1 cellular context compared by ENCODE assay signal in the genomic region with DNA sequence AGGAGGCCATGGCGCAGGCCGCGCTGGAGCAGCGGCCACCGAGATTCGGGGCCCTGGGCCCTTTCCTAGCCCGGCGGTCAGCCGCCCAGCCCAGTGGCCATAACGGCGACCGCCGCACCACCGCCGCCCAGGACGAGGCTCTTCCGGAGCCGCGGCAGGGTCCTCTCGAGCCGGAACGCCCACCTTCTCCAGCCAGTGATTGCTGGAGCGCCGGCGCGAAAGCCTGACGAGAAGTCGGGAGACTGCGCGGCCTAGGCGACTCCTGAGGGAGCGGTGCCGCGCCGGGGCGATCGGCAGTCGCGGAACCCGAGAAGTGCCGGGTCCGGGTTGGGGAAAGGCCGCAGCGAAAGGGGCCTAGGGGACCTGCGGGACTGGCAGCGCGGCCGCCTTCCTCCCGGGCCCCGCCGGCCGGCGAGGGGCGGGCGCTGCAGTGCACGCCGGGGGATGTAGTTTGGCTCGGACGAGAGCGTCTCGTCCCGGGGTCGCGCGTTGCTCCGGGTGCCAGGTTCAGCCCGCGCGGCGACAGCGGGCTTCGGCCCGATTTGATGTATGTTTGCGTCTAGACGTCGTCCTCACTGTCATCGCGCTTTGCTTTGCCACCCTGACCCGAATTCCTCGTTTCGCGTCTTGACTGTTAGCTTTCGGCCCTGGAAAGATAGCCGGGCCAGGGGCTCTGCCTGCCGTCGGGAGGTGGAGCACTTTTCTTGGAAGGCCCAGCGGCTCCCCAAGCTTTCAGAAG.
TF ChIP-seq lines count a peak whose summit lies in the region.

A gene with protein sequence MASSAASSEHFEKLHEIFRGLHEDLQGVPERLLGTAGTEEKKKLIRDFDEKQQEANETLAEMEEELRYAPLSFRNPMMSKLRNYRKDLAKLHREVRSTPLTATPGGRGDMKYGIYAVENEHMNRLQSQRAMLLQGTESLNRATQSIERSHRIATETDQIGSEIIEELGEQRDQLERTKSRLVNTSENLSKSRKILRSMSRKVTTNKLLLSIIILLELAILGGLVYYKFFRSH (minus strand): TSS at position 153 of the 739 bp plus-strand sequence. CDS start 143 bp downstream, at position 10.

TF ChIP-seq in GM12878, 131 proteins besides CTCF, POLR2A, EP300 and RAD21 (continued from another document and continues in another):
- peak; percentile 92 for TF ChIP-seq GATAD2B (conservative IDR thresholded peaks at IDR 0.05; ENCODE audit: low read depth)
- TF ChIP-seq, protein P1, sequence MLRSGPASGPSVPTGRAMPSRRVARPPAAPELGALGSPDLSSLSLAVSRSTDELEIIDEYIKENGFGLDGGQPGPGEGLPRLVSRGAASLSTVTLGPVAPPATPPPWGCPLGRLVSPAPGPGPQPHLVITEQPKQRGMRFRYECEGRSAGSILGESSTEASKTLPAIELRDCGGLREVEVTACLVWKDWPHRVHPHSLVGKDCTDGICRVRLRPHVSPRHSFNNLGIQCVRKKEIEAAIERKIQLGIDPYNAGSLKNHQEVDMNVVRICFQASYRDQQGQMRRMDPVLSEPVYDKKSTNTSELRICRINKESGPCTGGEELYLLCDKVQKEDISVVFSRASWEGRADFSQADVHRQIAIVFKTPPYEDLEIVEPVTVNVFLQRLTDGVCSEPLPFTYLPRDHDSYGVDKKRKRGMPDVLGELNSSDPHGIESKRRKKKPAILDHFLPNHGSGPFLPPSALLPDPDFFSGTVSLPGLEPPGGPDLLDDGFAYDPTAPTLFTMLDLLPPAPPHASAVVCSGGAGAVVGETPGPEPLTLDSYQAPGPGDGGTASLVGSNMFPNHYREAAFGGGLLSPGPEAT (IDR thresholded peaks at IDR 0.05; ENCODE audit: low read depth) = peak; percentile 87
- no peak for TF ChIP-seq NR2C2 (IDR thresholded peaks at IDR 0.05; ENCODE audit: borderline replicate concordance, control insufficient read depth, insufficient read length, low read depth)
- TF ChIP-seq ASH2L (IDR thresholded peaks at IDR 0.05; ENCODE audit: borderline replicate concordance, low read depth) = 0 out of 2 replicates have a peak, but pooled peaks have one; percentile 56
- TF ChIP-seq POU2F2 (IDR thresholded peaks at IDR 0.05; ENCODE audit: borderline replicate concordance, low read depth, low read length) = no peak
- TF ChIP-seq, protein P2, sequence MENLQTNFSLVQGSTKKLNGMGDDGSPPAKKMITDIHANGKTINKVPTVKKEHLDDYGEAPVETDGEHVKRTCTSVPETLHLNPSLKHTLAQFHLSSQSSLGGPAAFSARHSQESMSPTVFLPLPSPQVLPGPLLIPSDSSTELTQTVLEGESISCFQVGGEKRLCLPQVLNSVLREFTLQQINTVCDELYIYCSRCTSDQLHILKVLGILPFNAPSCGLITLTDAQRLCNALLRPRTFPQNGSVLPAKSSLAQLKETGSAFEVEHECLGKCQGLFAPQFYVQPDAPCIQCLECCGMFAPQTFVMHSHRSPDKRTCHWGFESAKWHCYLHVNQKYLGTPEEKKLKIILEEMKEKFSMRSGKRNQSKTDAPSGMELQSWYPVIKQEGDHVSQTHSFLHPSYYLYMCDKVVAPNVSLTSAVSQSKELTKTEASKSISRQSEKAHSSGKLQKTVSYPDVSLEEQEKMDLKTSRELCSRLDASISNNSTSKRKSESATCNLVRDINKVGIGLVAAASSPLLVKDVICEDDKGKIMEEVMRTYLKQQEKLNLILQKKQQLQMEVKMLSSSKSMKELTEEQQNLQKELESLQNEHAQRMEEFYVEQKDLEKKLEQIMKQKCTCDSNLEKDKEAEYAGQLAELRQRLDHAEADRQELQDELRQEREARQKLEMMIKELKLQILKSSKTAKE (IDR thresholded peaks at IDR 0.05; ENCODE audit: low read depth, poor library complexity, severe bottlenecking) = no peak
- TF ChIP-seq EGR1 (IDR thresholded peaks at IDR 0.05; ENCODE audit: borderline replicate concordance in 1 of 2, low read depth in 2 of 2, low read length in 2 of 2) = peak in 1 of 2 experiments; percentile 42; a peak in 1 of 3 replicates
- TF ChIP-seq SP1 (IDR thresholded peaks at IDR 0.05; ENCODE audit: low read depth, low read length) = peak; percentile 92
- TF ChIP-seq CBX5 (IDR thresholded peaks at IDR 0.05; ENCODE audit: low read depth) = no peak
- TF ChIP-seq KAT2A (conservative IDR thresholded peaks at IDR 0.05; ENCODE audit: control insufficient read depth, low read depth, low read length) = no peak
- TF ChIP-seq MTA3 (IDR thresholded peaks at IDR 0.05; ENCODE audit: borderline replicate concordance, low read length) = no peak
- TF ChIP-seq SMC3 (IDR thresholded peaks at IDR 0.05; ENCODE audit: borderline replicate concordance, low read length) = no peak
- no peak for TF ChIP-seq JUNB (IDR thresholded peaks at IDR 0.05)
- no peak for TF ChIP-seq STAT3 (IDR thresholded peaks at IDR 0.05; ENCODE audit: low read depth, low read length)
- TF ChIP-seq, protein P3, sequence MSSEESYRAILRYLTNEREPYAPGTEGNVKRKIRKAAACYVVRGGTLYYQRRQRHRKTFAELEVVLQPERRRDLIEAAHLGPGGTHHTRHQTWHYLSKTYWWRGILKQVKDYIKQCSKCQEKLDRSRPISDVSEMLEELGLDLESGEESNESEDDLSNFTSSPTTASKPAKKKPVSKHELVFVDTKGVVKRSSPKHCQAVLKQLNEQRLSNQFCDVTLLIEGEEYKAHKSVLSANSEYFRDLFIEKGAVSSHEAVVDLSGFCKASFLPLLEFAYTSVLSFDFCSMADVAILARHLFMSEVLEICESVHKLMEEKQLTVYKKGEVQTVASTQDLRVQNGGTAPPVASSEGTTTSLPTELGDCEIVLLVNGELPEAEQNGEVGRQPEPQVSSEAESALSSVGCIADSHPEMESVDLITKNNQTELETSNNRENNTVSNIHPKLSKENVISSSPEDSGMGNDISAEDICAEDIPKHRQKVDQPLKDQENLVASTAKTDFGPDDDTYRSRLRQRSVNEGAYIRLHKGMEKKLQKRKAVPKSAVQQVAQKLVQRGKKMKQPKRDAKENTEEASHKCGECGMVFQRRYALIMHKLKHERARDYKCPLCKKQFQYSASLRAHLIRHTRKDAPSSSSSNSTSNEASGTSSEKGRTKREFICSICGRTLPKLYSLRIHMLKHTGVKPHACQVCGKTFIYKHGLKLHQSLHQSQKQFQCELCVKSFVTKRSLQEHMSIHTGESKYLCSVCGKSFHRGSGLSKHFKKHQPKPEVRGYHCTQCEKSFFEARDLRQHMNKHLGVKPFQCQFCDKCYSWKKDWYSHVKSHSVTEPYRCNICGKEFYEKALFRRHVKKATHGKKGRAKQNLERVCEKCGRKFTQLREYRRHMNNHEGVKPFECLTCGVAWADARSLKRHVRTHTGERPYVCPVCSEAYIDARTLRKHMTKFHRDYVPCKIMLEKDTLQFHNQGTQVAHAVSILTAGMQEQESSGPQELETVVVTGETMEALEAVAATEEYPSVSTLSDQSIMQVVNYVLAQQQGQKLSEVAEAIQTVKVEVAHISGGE (CRISPR knock-in tag; IDR thresholded peaks at IDR 0.05) = no peak
- TF ChIP-seq NRF1 (conservative IDR thresholded peaks at IDR 0.05; ENCODE audit: low read depth, low read length) = no peak
- TF ChIP-seq, protein P4, sequence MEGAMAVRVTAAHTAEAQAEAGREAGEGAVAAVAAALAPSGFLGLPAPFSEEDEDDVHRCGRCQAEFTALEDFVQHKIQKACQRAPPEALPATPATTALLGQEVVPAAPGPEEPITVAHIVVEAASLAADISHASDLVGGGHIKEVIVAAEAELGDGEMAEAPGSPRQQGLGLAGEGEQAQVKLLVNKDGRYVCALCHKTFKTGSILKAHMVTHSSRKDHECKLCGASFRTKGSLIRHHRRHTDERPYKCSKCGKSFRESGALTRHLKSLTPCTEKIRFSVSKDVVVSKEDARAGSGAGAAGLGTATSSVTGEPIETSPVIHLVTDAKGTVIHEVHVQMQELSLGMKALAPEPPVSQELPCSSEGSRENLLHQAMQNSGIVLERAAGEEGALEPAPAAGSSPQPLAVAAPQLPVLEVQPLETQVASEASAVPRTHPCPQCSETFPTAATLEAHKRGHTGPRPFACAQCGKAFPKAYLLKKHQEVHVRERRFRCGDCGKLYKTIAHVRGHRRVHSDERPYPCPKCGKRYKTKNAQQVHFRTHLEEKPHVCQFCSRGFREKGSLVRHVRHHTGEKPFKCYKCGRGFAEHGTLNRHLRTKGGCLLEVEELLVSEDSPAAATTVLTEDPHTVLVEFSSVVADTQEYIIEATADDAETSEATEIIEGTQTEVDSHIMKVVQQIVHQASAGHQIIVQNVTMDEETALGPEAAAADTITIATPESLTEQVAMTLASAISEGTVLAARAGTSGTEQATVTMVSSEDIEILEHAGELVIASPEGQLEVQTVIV (IDR thresholded peaks at IDR 0.05; ENCODE audit: borderline replicate concordance, partially characterized antibody) = peak; percentile 90
- no peak for TF ChIP-seq SMAD1 (IDR thresholded peaks at IDR 0.05; ENCODE audit: low read depth, partially characterized antibody)
- TF ChIP-seq, protein P5, sequence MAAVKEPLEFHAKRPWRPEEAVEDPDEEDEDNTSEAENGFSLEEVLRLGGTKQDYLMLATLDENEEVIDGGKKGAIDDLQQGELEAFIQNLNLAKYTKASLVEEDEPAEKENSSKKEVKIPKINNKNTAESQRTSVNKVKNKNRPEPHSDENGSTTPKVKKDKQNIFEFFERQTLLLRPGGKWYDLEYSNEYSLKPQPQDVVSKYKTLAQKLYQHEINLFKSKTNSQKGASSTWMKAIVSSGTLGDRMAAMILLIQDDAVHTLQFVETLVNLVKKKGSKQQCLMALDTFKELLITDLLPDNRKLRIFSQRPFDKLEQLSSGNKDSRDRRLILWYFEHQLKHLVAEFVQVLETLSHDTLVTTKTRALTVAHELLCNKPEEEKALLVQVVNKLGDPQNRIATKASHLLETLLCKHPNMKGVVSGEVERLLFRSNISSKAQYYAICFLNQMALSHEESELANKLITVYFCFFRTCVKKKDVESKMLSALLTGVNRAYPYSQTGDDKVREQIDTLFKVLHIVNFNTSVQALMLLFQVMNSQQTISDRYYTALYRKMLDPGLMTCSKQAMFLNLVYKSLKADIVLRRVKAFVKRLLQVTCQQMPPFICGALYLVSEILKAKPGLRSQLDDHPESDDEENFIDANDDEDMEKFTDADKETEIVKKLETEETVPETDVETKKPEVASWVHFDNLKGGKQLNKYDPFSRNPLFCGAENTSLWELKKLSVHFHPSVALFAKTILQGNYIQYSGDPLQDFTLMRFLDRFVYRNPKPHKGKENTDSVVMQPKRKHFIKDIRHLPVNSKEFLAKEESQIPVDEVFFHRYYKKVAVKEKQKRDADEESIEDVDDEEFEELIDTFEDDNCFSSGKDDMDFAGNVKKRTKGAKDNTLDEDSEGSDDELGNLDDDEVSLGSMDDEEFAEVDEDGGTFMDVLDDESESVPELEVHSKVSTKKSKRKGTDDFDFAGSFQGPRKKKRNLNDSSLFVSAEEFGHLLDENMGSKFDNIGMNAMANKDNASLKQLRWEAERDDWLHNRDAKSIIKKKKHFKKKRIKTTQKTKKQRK (IDR thresholded peaks at IDR 0.05; ENCODE audit: low read depth, low read length) = no peak
- TF ChIP-seq BCL11A (IDR thresholded peaks at IDR 0.05; ENCODE audit: low read depth, low read length) = no peak
- TF ChIP-seq, protein P6, sequence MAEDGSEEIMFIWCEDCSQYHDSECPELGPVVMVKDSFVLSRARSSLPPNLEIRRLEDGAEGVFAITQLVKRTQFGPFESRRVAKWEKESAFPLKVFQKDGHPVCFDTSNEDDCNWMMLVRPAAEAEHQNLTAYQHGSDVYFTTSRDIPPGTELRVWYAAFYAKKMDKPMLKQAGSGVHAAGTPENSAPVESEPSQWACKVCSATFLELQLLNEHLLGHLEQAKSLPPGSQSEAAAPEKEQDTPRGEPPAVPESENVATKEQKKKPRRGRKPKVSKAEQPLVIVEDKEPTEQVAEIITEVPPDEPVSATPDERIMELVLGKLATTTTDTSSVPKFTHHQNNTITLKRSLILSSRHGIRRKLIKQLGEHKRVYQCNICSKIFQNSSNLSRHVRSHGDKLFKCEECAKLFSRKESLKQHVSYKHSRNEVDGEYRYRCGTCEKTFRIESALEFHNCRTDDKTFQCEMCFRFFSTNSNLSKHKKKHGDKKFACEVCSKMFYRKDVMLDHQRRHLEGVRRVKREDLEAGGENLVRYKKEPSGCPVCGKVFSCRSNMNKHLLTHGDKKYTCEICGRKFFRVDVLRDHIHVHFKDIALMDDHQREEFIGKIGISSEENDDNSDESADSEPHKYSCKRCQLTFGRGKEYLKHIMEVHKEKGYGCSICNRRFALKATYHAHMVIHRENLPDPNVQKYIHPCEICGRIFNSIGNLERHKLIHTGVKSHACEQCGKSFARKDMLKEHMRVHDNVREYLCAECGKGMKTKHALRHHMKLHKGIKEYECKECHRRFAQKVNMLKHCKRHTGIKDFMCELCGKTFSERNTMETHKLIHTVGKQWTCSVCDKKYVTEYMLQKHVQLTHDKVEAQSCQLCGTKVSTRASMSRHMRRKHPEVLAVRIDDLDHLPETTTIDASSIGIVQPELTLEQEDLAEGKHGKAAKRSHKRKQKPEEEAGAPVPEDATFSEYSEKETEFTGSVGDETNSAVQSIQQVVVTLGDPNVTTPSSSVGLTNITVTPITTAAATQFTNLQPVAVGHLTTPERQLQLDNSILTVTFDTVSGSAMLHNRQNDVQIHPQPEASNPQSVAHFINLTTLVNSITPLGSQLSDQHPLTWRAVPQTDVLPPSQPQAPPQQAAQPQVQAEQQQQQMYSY (CRISPR knock-in tag; IDR thresholded peaks at IDR 0.05) = no peak
- peak; percentile 52; the same call in 1 of the 2 replicates for TF ChIP-seq CBFB (IDR thresholded peaks at IDR 0.05; ENCODE audit: low read depth)
- TF ChIP-seq MTA2 (IDR thresholded peaks at IDR 0.05; ENCODE audit: low read depth) = no peak
- peak; percentile 69; the same call in 1 of the 2 replicates for TF ChIP-seq BACH1 (IDR thresholded peaks at IDR 0.05; ENCODE audit: borderline replicate concordance)
- TF ChIP-seq, protein P7, sequence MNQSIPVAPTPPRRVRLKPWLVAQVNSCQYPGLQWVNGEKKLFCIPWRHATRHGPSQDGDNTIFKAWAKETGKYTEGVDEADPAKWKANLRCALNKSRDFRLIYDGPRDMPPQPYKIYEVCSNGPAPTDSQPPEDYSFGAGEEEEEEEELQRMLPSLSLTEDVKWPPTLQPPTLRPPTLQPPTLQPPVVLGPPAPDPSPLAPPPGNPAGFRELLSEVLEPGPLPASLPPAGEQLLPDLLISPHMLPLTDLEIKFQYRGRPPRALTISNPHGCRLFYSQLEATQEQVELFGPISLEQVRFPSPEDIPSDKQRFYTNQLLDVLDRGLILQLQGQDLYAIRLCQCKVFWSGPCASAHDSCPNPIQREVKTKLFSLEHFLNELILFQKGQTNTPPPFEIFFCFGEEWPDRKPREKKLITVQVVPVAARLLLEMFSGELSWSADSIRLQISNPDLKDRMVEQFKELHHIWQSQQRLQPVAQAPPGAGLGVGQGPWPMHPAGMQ (IDR thresholded peaks at IDR 0.05; ENCODE audit: borderline replicate concordance) = peak; percentile 98
- peak in 1 of 2 experiments; percentile 3; a peak in 1 of 4 replicates for TF ChIP-seq IKZF2 (IDR thresholded peaks at IDR 0.05)
- TF ChIP-seq, protein P8, sequence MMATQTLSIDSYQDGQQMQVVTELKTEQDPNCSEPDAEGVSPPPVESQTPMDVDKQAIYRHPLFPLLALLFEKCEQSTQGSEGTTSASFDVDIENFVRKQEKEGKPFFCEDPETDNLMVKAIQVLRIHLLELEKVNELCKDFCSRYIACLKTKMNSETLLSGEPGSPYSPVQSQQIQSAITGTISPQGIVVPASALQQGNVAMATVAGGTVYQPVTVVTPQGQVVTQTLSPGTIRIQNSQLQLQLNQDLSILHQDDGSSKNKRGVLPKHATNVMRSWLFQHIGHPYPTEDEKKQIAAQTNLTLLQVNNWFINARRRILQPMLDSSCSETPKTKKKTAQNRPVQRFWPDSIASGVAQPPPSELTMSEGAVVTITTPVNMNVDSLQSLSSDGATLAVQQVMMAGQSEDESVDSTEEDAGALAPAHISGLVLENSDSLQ (IDR thresholded peaks at IDR 0.05) = no peak
- no peak for TF ChIP-seq HDGF (IDR thresholded peaks at IDR 0.05)
- no peak for TF ChIP-seq SRF (IDR thresholded peaks at IDR 0.05; ENCODE audit: low read depth in 2 of 2, low read length in 2 of 2)
- TF ChIP-seq NFYA (IDR thresholded peaks at IDR 0.05; ENCODE audit: borderline replicate concordance, low read depth, low read length) = no peak
- TF ChIP-seq ESRRA (IDR thresholded peaks at IDR 0.05; ENCODE audit: low read length) = peak; percentile 19; the same call in 1 of the 2 replicates
